18 cellular contexts compared by ENCODE assay signal in genomic region chr2:61733563-61733962, GRCh38.
"Had no signal": no experiment of that assay in that cellular context is flagged by ENCODE, and none has a peak within 500 bp of the region (broad histone marks: within the 10 kb centered on the region; RNA-seq: fewer than 3 reads in every experiment).

No MANE protein-coding gene starts in this region.

- H3K27ac ChIP-seq: esophagus squamous epithelium, right atrium auricular region, skin epidermis, transverse colon, vagina had no signal

- H3K36me3 ChIP-seq: esophagus squamous epithelium, right atrium auricular region, transverse colon, vagina had no signal

- H3K27me3 Mint-ChIP-seq: central memory CD8-positive, alpha-beta T cell had no signal

- H3K4me3 ChIP-seq: esophagus squamous epithelium, right atrium auricular region, skin epidermis, transverse colon, vagina had no signal

- H3K9me3 Mint-ChIP-seq: activated naive CD4-positive, alpha-beta T cell treated with anti-CD3 and anti-CD28 coated beads, Interleukin-2, amount 10 ng/mL, durations not matched to agents 7 days and 5 days; activated T-helper 2 cell treated with anti-CD3 and anti-CD28 coated beads, Interferon-gamma antibody, Interleukin-2, Interleukin-4, amounts not matched to agents 10 μg/mL and 5 μg/mL and 100 μg/mL, durations not matched to agents 14 hours and 24 hours and 36 hours; central memory CD8-positive, alpha-beta T cell; nephron had no signal

- DNase-seq: activated CD4-positive, alpha-beta T cell treated with anti-CD3 and anti-CD28 coated beads, Interleukin-2, amount 50 U/mL, for 4 hours; activated naive CD4-positive, alpha-beta T cell treated with anti-CD3 and anti-CD28 coated beads, Interleukin-2, amount 10 ng/mL, durations not matched to agents 7 days and 5 days; cortex of kidney; effector CD4-positive, alpha-beta T cell; esophagus squamous epithelium; foreskin melanocyte; mesendoderm; stimulated activated CD4-positive, alpha-beta T cell treated with anti-CD3 and anti-CD28 coated beads, Interleukin-4, amount 100 ng/mL, for 4 hours; stimulated activated CD8-positive, alpha-beta memory T cell treated with anti-CD3 and anti-CD28 coated beads, Interleukin-4, amount 100 ng/mL, for 48 hours; stimulated activated naive CD8-positive, alpha-beta T cell treated with anti-CD3 and anti-CD28 coated beads, Interleukin-15, Interleukin-2, amounts not matched to agents 100 U/mL and 50 U/mL, for 24 hours; transverse colon had no signal

- H3K9me3 ChIP-seq: esophagus squamous epithelium, right atrium auricular region, transverse colon, vagina had no signal

- H3K4me1 Mint-ChIP-seq: activated naive CD4-positive, alpha-beta T cell treated with anti-CD3 and anti-CD28 coated beads, Interleukin-2, amount 10 ng/mL, durations not matched to agents 7 days and 5 days; central memory CD8-positive, alpha-beta T cell; nephron had no signal

- ATAC-seq: activated CD4-positive, CD25-positive, alpha-beta regulatory T cell treated with anti-CD3 and anti-CD28 coated beads, Interleukin-2, amount 50 U/mL, for 24 hours; stimulated activated naive CD8-positive, alpha-beta T cell treated with anti-CD3 and anti-CD28 coated beads, Interleukin-15, Interleukin-2, amounts not matched to agents 100 U/mL and 50 U/mL, for 24 hours had no signal

- H3K27ac Mint-ChIP-seq: activated naive CD4-positive, alpha-beta T cell treated with anti-CD3 and anti-CD28 coated beads, Interleukin-2, amount 10 ng/mL, durations not matched to agents 7 days and 5 days; activated T-helper 2 cell treated with anti-CD3 and anti-CD28 coated beads, Interferon-gamma antibody, Interleukin-2, Interleukin-4, amounts not matched to agents 10 μg/mL and 5 μg/mL and 100 μg/mL, durations not matched to agents 14 hours and 24 hours and 36 hours; nephron had no signal

- H3K27me3 ChIP-seq: esophagus squamous epithelium, right atrium auricular region, transverse colon, vagina had no signal

- H3K36me3 Mint-ChIP-seq: activated naive CD4-positive, alpha-beta T cell treated with anti-CD3 and anti-CD28 coated beads, Interleukin-2, amount 10 ng/mL, durations not matched to agents 7 days and 5 days had no signal

- H3K4me1 ChIP-seq: esophagus squamous epithelium, right atrium auricular region, transverse colon, vagina had no signal

- H3K4me3 Mint-ChIP-seq: activated naive CD4-positive, alpha-beta T cell treated with anti-CD3 and anti-CD28 coated beads, Interleukin-2, amount 10 ng/mL, durations not matched to agents 7 days and 5 days; central memory CD8-positive, alpha-beta T cell; nephron had no signal
